Comparison of ENCODE assay signal across 22 cellular contexts in the genomic region with DNA sequence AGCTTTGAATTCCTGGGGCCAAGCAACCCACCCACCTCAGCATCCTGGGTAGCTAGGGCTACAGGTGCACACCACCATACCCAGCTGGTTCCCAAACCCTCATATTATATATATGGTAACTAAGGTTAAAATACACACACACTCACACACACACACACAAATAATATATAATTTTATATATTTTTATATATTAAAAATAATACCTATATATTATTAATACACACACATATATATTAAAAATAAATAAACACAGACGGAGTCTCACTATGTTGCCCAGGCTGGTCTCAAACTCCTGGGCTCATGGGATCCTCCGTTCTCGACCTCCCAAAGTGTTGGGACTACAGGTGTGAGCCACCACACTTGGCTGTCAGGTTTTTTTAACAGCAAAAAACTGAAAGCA.
"Had no signal": no experiment of that assay in that cellular context is flagged by ENCODE, and none has a peak within 500 bp of the region (broad histone marks: within the 10 kb centered on the region; RNA-seq: fewer than 3 reads in every experiment).

No MANE protein-coding gene starts in this region.

- H3K27me3 ChIP-seq: colonic mucosa, esophagus squamous epithelium, gastrocnemius medialis, heart right ventricle, left lung had no signal

- H3K4me1 ChIP-seq: colonic mucosa, esophagus squamous epithelium, gastrocnemius medialis, heart right ventricle, left lung, lower lobe of right lung had no signal

- H3K27ac ChIP-seq: colonic mucosa, epithelial cell of prostate, esophagus squamous epithelium, gastrocnemius medialis, heart right ventricle, left lung, lower lobe of right lung had no signal

- DNase-seq: colonic mucosa; cortex of kidney; effector CD8-positive, alpha-beta T cell; effector memory CD8-positive, alpha-beta T cell; endodermal cell; erythroblast; esophagus squamous epithelium; foreskin fibroblast; foreskin melanocyte; gastrocnemius medialis; glutamatergic neuron; head of caudate nucleus; heart right ventricle; hippocampal formation; left cardiac atrium; left lung; left ventricle myocardium superior; lower lobe of right lung; mesendoderm; midbrain had no signal

- H3K9me3 Mint-ChIP-seq: dendritic cell treated with granulocyte-macrophage colony-stimulating factor and Interleukin-4, amounts not matched to agents 40 ng/mL and 50 ng/mL, for 4 days; effector memory CD8-positive, alpha-beta T cell; endodermal cell had no signal

- H3K9me3 ChIP-seq: colonic mucosa, esophagus squamous epithelium, gastrocnemius medialis, heart right ventricle, left lung, lower lobe of right lung had no signal

- H3K27me3 Mint-ChIP-seq: dendritic cell treated with granulocyte-macrophage colony-stimulating factor and Interleukin-4, amounts not matched to agents 40 ng/mL and 50 ng/mL, for 4 days; effector memory CD8-positive, alpha-beta T cell had no signal

- H3K4me1 Mint-ChIP-seq: endodermal cell had no signal

- H3K27ac Mint-ChIP-seq: dendritic cell treated with granulocyte-macrophage colony-stimulating factor and Interleukin-4, amounts not matched to agents 40 ng/mL and 50 ng/mL, for 4 days; effector memory CD8-positive, alpha-beta T cell; endodermal cell had no signal

- H3K4me3 ChIP-seq: colonic mucosa, esophagus squamous epithelium, gastrocnemius medialis, heart right ventricle, left lung, lower lobe of right lung had no signal

- H3K4me3 Mint-ChIP-seq: dendritic cell treated with granulocyte-macrophage colony-stimulating factor and Interleukin-4, amounts not matched to agents 40 ng/mL and 50 ng/mL, for 4 days; effector memory CD8-positive, alpha-beta T cell; endodermal cell had no signal
